ENCODE assay signal across 11 cellular contexts in the genomic region with DNA sequence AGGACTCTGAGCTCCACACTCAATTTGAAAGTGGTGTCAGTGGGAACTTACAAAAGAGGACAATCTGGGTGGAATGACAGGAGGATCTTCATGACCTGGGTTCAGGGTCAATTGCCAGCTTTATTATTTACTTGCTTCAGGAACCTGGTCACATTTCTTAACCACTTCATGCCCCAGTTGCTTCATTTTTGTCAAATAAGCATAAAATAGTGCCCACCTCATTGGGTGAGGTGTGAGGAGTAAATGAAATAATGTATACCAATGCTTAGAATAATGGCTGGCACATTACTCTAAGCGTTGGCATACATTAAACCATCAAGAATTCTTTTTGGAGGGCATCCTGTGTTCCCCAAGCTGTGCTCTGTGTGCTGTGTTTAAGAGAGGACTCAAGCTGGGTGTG. TPM values are rescaled to one million over a fixed set of nuclear protein-coding genes. Genes with fewer than 3 reads are reported as not detected.
"Had no signal": no experiment of that assay in that cellular context is flagged by ENCODE, and none has a peak within 500 bp of the region (broad histone marks: within the 10 kb centered on the region; RNA-seq: fewer than 3 reads in every experiment).

No MANE protein-coding gene starts in this region.

- H3K9me3 Mint-ChIP-seq: HFFc6, IgD-negative memory B cell had no signal

- H3K36me3 ChIP-seq: HAP-1 had no signal

- H3K4me1 ChIP-seq: HAP-1 had no signal

- H3K4me3 ChIP-seq: GM23248, HAP-1 had no signal

- DNase-seq: GM23248, GOT3, H7, HFFc6, KG1 had no signal

- H3K27ac ChIP-seq: GM23248, HL-60 had no signal

- H3K36me3 Mint-ChIP-seq: IgD-negative memory B cell had no signal

- H3K4me1 Mint-ChIP-seq: IgD-negative memory B cell had no signal

- ATAC-seq: HCT116 had no signal

- H3K9ac ChIP-seq: GM23248 had no signal

- H2AFZ ChIP-seq: GM23248 had no signal

- H3K27ac Mint-ChIP-seq: HFFc6, IgD-negative memory B cell had no signal

- H3K4me3 Mint-ChIP-seq: HFFc6, IgD-negative memory B cell had no signal

- H3K9me3 ChIP-seq: HAP-1 had no signal

RNA-seq across cellular contexts. Expression of gene VGLL1, which starts 19.4 kb away (rescaled TPM):
- total RNA-seq: GM23248, H4, H7, HFFc6, HT1080 had no signal
- polyA plus RNA-seq: GM23248, IgD-negative memory B cell had no signal
